1 cellular context compared by ENCODE assay signal in genomic region chr2:185979546-185980071, GRCh38.
TF ChIP-seq lines count a peak whose summit lies in the region.

No MANE protein-coding gene starts in this region.

TF ChIP-seq in GM23338, 12 proteins besides CTCF, POLR2A, EP300 and RAD21 (continued from another document):
- TF ChIP-seq, protein P1, sequence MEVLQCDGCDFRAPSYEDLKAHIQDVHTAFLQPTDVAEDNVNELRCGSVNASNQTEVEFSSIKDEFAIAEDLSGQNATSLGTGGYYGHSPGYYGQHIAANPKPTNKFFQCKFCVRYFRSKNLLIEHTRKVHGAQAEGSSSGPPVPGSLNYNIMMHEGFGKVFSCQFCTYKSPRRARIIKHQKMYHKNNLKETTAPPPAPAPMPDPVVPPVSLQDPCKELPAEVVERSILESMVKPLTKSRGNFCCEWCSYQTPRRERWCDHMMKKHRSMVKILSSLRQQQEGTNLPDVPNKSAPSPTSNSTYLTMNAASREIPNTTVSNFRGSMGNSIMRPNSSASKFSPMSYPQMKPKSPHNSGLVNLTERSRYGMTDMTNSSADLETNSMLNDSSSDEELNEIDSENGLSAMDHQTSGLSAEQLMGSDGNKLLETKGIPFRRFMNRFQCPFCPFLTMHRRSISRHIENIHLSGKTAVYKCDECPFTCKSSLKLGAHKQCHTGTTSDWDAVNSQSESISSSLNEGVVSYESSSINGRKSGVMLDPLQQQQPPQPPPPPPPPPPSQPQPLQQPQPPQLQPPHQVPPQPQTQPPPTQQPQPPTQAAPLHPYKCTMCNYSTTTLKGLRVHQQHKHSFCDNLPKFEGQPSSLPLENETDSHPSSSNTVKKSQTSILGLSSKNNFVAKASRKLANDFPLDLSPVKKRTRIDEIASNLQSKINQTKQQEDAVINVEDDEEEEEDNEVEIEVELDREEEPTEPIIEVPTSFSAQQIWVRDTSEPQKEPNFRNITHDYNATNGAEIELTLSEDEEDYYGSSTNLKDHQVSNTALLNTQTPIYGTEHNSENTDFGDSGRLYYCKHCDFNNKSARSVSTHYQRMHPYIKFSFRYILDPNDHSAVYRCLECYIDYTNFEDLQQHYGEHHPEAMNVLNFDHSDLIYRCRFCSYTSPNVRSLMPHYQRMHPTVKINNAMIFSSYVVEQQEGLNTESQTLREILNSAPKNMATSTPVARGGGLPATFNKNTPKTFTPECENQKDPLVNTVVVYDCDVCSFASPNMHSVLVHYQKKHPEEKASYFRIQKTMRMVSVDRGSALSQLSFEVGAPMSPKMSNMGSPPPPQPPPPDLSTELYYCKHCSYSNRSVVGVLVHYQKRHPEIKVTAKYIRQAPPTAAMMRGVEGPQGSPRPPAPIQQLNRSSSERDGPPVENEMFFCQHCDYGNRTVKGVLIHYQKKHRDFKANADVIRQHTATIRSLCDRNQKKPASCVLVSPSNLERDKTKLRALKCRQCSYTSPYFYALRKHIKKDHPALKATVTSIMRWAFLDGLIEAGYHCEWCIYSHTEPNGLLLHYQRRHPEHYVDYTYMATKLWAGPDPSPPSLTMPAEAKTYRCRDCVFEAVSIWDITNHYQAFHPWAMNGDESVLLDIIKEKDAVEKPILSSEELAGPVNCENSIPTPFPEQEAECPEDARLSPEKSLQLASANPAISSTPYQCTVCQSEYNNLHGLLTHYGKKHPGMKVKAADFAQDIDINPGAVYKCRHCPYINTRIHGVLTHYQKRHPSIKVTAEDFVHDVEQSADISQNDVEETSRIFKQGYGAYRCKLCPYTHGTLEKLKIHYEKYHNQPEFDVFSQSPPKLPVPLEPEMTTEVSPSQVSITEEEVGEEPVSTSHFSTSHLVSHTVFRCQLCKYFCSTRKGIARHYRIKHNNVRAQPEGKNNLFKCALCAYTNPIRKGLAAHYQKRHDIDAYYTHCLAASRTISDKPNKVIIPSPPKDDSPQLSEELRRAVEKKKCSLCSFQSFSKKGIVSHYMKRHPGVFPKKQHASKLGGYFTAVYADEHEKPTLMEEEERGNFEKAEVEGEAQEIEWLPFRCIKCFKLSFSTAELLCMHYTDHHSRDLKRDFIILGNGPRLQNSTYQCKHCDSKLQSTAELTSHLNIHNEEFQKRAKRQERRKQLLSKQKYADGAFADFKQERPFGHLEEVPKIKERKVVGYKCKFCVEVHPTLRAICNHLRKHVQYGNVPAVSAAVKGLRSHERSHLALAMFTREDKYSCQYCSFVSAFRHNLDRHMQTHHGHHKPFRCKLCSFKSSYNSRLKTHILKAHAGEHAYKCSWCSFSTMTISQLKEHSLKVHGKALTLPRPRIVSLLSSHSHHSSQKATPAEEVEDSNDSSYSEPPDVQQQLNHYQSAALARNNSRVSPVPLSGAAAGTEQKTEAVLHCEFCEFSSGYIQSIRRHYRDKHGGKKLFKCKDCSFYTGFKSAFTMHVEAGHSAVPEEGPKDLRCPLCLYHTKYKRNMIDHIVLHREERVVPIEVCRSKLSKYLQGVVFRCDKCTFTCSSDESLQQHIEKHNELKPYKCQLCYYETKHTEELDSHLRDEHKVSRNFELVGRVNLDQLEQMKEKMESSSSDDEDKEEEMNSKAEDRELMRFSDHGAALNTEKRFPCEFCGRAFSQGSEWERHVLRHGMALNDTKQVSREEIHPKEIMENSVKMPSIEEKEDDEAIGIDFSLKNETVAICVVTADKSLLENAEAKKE (CRISPR knock-in tag; IDR thresholded peaks at IDR 0.05), result no peak
- no peak for TF ChIP-seq STAT1 (IDR thresholded peaks at IDR 0.05; ENCODE audit: unreplicated experiment)
- TF ChIP-seq REST (IDR thresholded peaks at IDR 0.05; ENCODE audit: unreplicated experiment), result no peak
- no peak for TF ChIP-seq EZH2 (IDR thresholded peaks at IDR 0.05; ENCODE audit: low read depth, unreplicated experiment)
- no peak for TF ChIP-seq CREB1 (CRISPR knock-in tag; IDR thresholded peaks at IDR 0.05; ENCODE audit: low read depth)
